22 cellular contexts compared by ENCODE assay signal in the genomic region with DNA sequence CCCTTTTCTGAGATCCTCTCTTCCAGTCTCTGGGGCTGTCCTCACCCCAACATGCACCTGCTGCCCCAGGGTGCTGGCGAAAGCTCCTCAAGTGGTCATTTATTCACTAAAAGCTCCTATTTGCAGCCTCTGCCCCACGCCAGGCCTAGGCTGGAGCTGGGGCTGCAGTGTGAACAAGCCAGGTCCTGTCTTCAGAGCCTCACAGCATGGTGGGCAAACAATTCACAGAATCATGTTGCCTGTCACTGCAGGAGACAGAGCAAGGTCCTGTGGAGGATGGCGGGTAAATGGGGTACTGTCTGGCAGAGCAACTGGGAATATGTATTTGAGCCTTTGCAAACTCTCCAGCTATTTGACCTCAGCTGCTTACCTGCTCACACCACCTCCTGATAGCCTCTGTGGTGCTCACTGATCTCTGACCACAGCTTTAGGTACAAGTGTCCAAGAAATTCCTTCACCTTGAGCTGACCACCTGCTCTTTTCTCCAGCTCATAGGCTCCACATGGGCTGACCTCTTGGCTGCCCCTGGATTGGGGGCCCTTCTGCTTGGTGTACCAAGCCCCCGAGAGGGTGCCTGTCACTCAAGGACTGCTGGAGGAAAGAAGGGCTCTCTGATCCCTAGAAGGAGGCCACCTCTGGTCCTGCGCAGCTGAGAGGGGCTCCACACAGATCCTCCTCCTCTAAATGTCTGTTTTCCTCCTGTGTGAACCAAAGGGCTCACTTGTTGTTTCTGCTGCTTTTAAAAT. TPM values are rescaled to one million over a fixed set of nuclear protein-coding genes. Genes with fewer than 3 reads are reported as not detected.
"Had no signal": no experiment of that assay in that cellular context is flagged by ENCODE, and none has a peak within 500 bp of the region (broad histone marks: within the 10 kb centered on the region; RNA-seq: fewer than 3 reads in every experiment).

No MANE protein-coding gene starts in this region.

- H3K27me3 ChIP-seq: brain microvascular endothelial cell, esophagus muscularis mucosa, gastroesophageal sphincter, right atrium auricular region, stomach, testis, upper lobe of left lung had no signal

- H3K36me3 Mint-ChIP-seq: activated naive CD8-positive, alpha-beta T cell treated with anti-CD3 and anti-CD28 coated beads for 36 hours; immature natural killer cell had no signal

- H3K4me3 ChIP-seq: esophagus muscularis mucosa, gastroesophageal sphincter, right atrium auricular region, skin epidermis, stomach, testis, upper lobe of left lung had no signal

- DNase-seq: activated CD4-positive, alpha-beta T cell treated with anti-CD3 and anti-CD28 coated beads, Interleukin-2, amount 50 U/mL, for 4 hours; activated naive CD4-positive, alpha-beta T cell; activated naive CD8-positive, alpha-beta T cell treated with anti-CD3 and anti-CD28 coated beads for 36 hours; activated T-cell treated with anti-CD3 and anti-CD28 coated beads for 4 hours; brain microvascular endothelial cell; central memory CD4-positive, alpha-beta T cell; cortex of kidney; immature natural killer cell; stimulated activated CD4-positive, alpha-beta T cell treated with anti-CD3 and anti-CD28 coated beads, Interleukin-15, amount 100 ng/mL, for 24 hours; stimulated activated CD4-positive, alpha-beta T cell treated with anti-CD3 and anti-CD28 coated beads, Interleukin-2, amount 100 ng/mL, for 48 hours; stomach; testis; upper lobe of left lung had no signal

- H3K36me3 ChIP-seq: brain microvascular endothelial cell, esophagus muscularis mucosa, gastroesophageal sphincter, right atrium auricular region, stomach, upper lobe of left lung had no signal

- ATAC-seq: gastroesophageal sphincter had no signal

- H3K9me3 ChIP-seq: esophagus muscularis mucosa, gastroesophageal sphincter, right atrium auricular region, stomach, testis, upper lobe of left lung had no signal

- H3K27ac Mint-ChIP-seq: activated naive CD8-positive, alpha-beta T cell treated with anti-CD3 and anti-CD28 coated beads for 36 hours; activated T-helper 1 cell treated with anti-CD3 and anti-CD28 coated beads, Interleukin-12 subunit alpha, Interleukin-12 subunit beta, Interleukin-2, Interleukin-4 antibody, amounts not matched to agents 30 ng/mL and 10 ng/mL and 1 ng/mL, durations not matched to agents 14 hours and 24 hours and 36 hours; progenitor cell of endocrine pancreas had no signal

- H3K4me3 Mint-ChIP-seq: activated naive CD8-positive, alpha-beta T cell treated with anti-CD3 and anti-CD28 coated beads for 36 hours; activated T-helper 1 cell treated with anti-CD3 and anti-CD28 coated beads, Interleukin-12 subunit alpha, Interleukin-12 subunit beta, Interleukin-2, Interleukin-4 antibody, amounts not matched to agents 30 ng/mL and 10 ng/mL and 1 ng/mL, durations not matched to agents 14 hours and 24 hours and 36 hours; immature natural killer cell; nephron had no signal

- H3K4me1 Mint-ChIP-seq: activated naive CD8-positive, alpha-beta T cell treated with anti-CD3 and anti-CD28 coated beads for 36 hours; immature natural killer cell had no signal

- H3K9me3 Mint-ChIP-seq: activated naive CD8-positive, alpha-beta T cell treated with anti-CD3 and anti-CD28 coated beads for 36 hours; activated T-helper 1 cell treated with anti-CD3 and anti-CD28 coated beads, Interleukin-12 subunit alpha, Interleukin-12 subunit beta, Interleukin-2, Interleukin-4 antibody, amounts not matched to agents 30 ng/mL and 10 ng/mL and 1 ng/mL, durations not matched to agents 14 hours and 24 hours and 36 hours; immature natural killer cell; nephron had no signal

- H3K27me3 Mint-ChIP-seq: activated naive CD8-positive, alpha-beta T cell treated with anti-CD3 and anti-CD28 coated beads for 36 hours had no signal

- FAIRE-seq: TTC549 had no signal

- H3K27ac ChIP-seq: brain microvascular endothelial cell, esophagus muscularis mucosa, right atrium auricular region, stomach, testis had no signal

RNA-seq across cellular contexts. Expression of a gene that starts 35.6 kb away (rescaled TPM):
- total RNA-seq: activated naive CD8-positive, alpha-beta T cell treated with anti-CD3 and anti-CD28 coated beads for 36 hours; activated T-helper 1 cell treated with anti-CD3 and anti-CD28 coated beads, Interleukin-12 subunit alpha, Interleukin-12 subunit beta, Interleukin-2, Interleukin-4 antibody, amounts not matched to agents 30 ng/mL and 10 ng/mL and 1 ng/mL, durations not matched to agents 14 hours and 24 hours and 36 hours; T-helper 2 cell treated with Interferon-gamma antibody and Interleukin-4, amounts not matched to agents 100 ng/mL and 5 ng/mL, for 36 hours had no signal
- polyA plus RNA-seq: immature natural killer cell had no signal
